Comparison of ENCODE assay signal across 25 cellular contexts in the genomic region with DNA sequence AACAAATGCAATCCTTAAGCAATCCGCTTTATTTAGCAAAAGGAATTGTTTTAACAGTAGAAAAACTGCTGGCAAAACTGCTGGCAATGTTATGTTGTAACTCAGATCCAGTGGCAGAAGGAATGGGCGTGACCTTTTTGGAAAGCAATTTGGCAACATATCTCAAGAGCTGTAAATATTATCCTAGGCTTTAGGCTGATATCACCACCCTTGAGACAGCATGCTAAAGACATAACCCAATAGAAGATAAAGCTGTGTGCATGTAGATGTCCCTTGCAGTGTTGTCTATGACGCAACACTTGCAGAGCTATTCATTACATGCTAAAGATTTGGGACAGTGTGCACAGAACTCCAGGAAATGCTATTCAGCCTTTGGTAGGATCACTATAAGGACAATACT.
DNase-seq lines count a peak whose midpoint lies in the region; ATAC-seq, FAIRE-seq and TF ChIP-seq lines count a peak whose summit lies in the region.
"Had no signal": no experiment of that assay in that cellular context is flagged by ENCODE, and none has a peak within 500 bp of the region (broad histone marks: within the 10 kb centered on the region; RNA-seq: fewer than 3 reads in every experiment).

No MANE protein-coding gene starts in this region.

- intact Hi-C loops in MCF 10A (cut with micrococcal nuclease): no loop called here
- intact Hi-C loops in mammary epithelial cell (cut with micrococcal nuclease): no loop called here
- intact Hi-C loops in CD14-positive monocyte (cut with micrococcal nuclease): no loop called here

- no peaks in the 10 kb centered on the region for H4K20me1 ChIP-seq in mammary epithelial cell (ENCODE audit: insufficient read depth, low read length)

- CTCF ChIA-PET in MCF 10A (lab: Yijun Ruan, JAX): interaction anchor here (0.9 kb wide), 1 partner anchor 179 kb away, joined by 3 read pairs; no protein-coding TSS in a partner anchor
- CTCF ChIA-PET in mammary epithelial cell (lab: Charles Lee; ENCODE audit: low non-redundant PET): no interaction called here

- H3K27me3 Mint-ChIP-seq in MCF 10A (ENCODE audit: insufficient read depth, unreplicated experiment): no peaks in the 10 kb centered on the region
- peaks cover 5 to 6% (median 5%) of the 10 kb centered on the region in 3 donors for H3K27me3 Mint-ChIP-seq in CD14-positive monocyte (ENCODE audit: low read depth in 3 of 3)
- H3K27me3 Mint-ChIP-seq: activated T-cell treated with anti-CD3 and anti-CD28 coated beads, Interleukin-2, amount 50 U/mL, for 24 hours had no signal

- H3K27me3 ChIP-seq in mammary epithelial cell (ENCODE audit: insufficient read depth, low read length): no peaks in the 10 kb centered on the region
- H3K27me3 ChIP-seq in RWPE2 (ENCODE audit: insufficient read depth, poor library complexity, severe bottlenecking): no peaks in the 10 kb centered on the region
- H3K27me3 ChIP-seq in small intestine (ENCODE audit: control insufficient read depth in 2 of 2, insufficient read depth in 2 of 2, low read length in 2 of 2): no peaks in the 10 kb centered on the region
- H3K27me3 ChIP-seq in WERI-Rb-1 (ENCODE audit: insufficient read depth, low read depth, severe bottlenecking): no peaks in the 10 kb centered on the region
- H3K27me3 ChIP-seq: brain microvascular endothelial cell, SJSA1, uterus had no signal

- 53% methylated on average over 3 of the region's 3 CpGs for WGBS in mammary epithelial cell (ENCODE audit: low coverage, missing lambda C conversion rate)
- WGBS in small intestine, 3 donors: 60 to 69% (median 63%) methylated on average over 3 of the region's 3 CpGs

- H3K79me2 ChIP-seq in mammary epithelial cell (ENCODE audit: insufficient read depth, low read length): no peaks in the 10 kb centered on the region

- BruUV-seq in MCF 10A (replicated peaks; lab: Mats Ljungman, UMichigan) (no TSS peak), mammary epithelial cell (replicated peaks; lab: Mats Ljungman, UMichigan) (no TSS peak)

- H3K27ac ChIP-seq in mammary epithelial cell (ENCODE audit: insufficient read depth, low read depth, low read length) (no peak overlapping the region), RWPE2 (ENCODE audit: poor library complexity, severe bottlenecking) (no peak overlapping the region), small intestine (ENCODE audit: low read depth in 1 of 2, low read length in 1 of 2) (no peak overlapping the region), WERI-Rb-1 (no peak overlapping the region)
- H3K27ac ChIP-seq: brain microvascular endothelial cell, SJSA1, skin epidermis, uterus had no signal

- dilution Hi-C loops in mammary epithelial cell (cut with HindIII; ENCODE audit: low sequenced_read_pairs): no loop called here

- FAIRE-seq in small intestine (lab: Jason Lieb, UNC): no peak
- FAIRE-seq: A204.1, GM12892 had no signal

- H3K27ac Mint-ChIP-seq in MCF 10A (ENCODE audit: low read depth, unreplicated experiment) (no peak overlapping the region), CD14-positive monocyte (no peak overlapping the region)
- H3K27ac Mint-ChIP-seq: activated T-cell treated with anti-CD3 and anti-CD28 coated beads, Interleukin-2, amount 50 U/mL, for 24 hours; H9; naive B cell; T-helper 1 cell treated with Interleukin-12 subunit alpha and Interleukin-12 subunit beta and Interleukin-4 antibody, amounts not matched to agents 30 μg/mL and 1 μg/mL, for 36 hours had no signal

- H3K4me3 ChIP-seq in mammary epithelial cell (replicated peaks in 1 of 3; ENCODE audit: insufficient read depth in 1 of 3, low read depth in 2 of 3, low read length in 3 of 3): no peak overlapping the region
- no peak overlapping the region for H3K4me3 ChIP-seq in RWPE2 (ENCODE audit: severe bottlenecking)
- H3K4me3 ChIP-seq in small intestine (ENCODE audit: low read depth in 1 of 2, low read length in 2 of 2): no peak overlapping the region
- H3K4me3 ChIP-seq in WERI-Rb-1 (ENCODE audit: low read depth, low read length): no peak overlapping the region
- H3K4me3 ChIP-seq: SJSA1, skin epidermis, uterus had no signal

- H3K9me3 Mint-ChIP-seq in MCF 10A (ENCODE audit: unreplicated experiment): no peaks in the 10 kb centered on the region
- peaks cover 0 to 5% (median 1%) of the 10 kb centered on the region in 7 donors for H3K9me3 Mint-ChIP-seq in CD14-positive monocyte
- H3K9me3 Mint-ChIP-seq: T-helper 1 cell treated with Interleukin-12 subunit alpha and Interleukin-12 subunit beta and Interleukin-4 antibody, amounts not matched to agents 30 μg/mL and 1 μg/mL, for 36 hours had no signal

- peak; percentile 25; the same call in 2 of the 3 replicates for ATAC-seq in RWPE2 (ENCODE audit: low read depth)
- ATAC-seq: Panc1 had no signal

- peak; percentile 72 for DNase-seq in MCF 10A (ENCODE audit: unreplicated experiment)
- no peak for DNase-seq in mammary epithelial cell
- DNase-seq in RWPE2 (ENCODE audit: low spot score): no peak
- peak; percentile 13 for DNase-seq in fibroblast of the conjunctiva (ENCODE audit: low read depth)
- DNase-seq in small intestine: peak; percentile 4
- DNase-seq in CD14-positive monocyte (ENCODE audit: low spot score): no peak
- DNase-seq in activated CD4-positive, alpha-beta T cell treated with anti-CD3 and anti-CD28 coated beads for 48 hours: no peak
- DNase-seq in WERI-Rb-1: no peak
- DNase-seq: activated CD8-positive, alpha-beta memory T cell treated with anti-CD3 and anti-CD28 coated beads for 24 hours; activated T-cell treated with anti-CD3 and anti-CD28 coated beads, Interleukin-2, amount 50 U/mL, for 24 hours; brain microvascular endothelial cell; C1 segment of cervical spinal cord; effector memory CD4-positive, alpha-beta T cell; H9; naive B cell; NCI-H1105 treated with DMSO at 0.1 percent for 48 hours; NCI-H526; nucleus accumbens; uterus had no signal

- H3K4me1 Mint-ChIP-seq in MCF 10A (ENCODE audit: insufficient read depth, unreplicated experiment): peaks cover 14% of the 10 kb centered on the region
- no peaks in the 10 kb centered on the region for H3K4me1 Mint-ChIP-seq in CD14-positive monocyte
- H3K4me1 Mint-ChIP-seq: H9, naive B cell had no signal

- H2AFZ ChIP-seq in mammary epithelial cell (ENCODE audit: low read depth, low read length): no peak overlapping the region

- no peaks in the 10 kb centered on the region for H3K4me1 ChIP-seq in mammary epithelial cell (ENCODE audit: insufficient read depth, low read length)
- no peaks in the 10 kb centered on the region for H3K4me1 ChIP-seq in RWPE2 (ENCODE audit: insufficient read depth, poor library complexity, severe bottlenecking)
- H3K4me1 ChIP-seq in small intestine (ENCODE audit: control insufficient read depth in 2 of 2, insufficient read depth in 1 of 2, low read depth in 1 of 2, low read length in 1 of 2): no peaks in the 10 kb centered on the region
- H3K4me1 ChIP-seq: uterus had no signal

- POLR2A ChIA-PET in MCF 10A (lab: Yijun Ruan, JAX): interaction anchor here (0.6 to 1.5 kb wide), 6 partner anchors 18 to 515 kb away, joined by 3 read pairs; no protein-coding TSS in a partner anchor

- no peaks in the 10 kb centered on the region for H3K9me3 ChIP-seq in mammary epithelial cell (replicated peaks; ENCODE audit: insufficient read depth, low read length)
- H3K9me3 ChIP-seq in RWPE2 (ENCODE audit: severe bottlenecking): no peaks in the 10 kb centered on the region
- peaks cover 2% of the 10 kb centered on the region for H3K9me3 ChIP-seq in small intestine (ENCODE audit: control insufficient read depth, low read depth)
- no peaks in the 10 kb centered on the region for H3K9me3 ChIP-seq in WERI-Rb-1 (ENCODE audit: severe bottlenecking)
- H3K9me3 ChIP-seq: SJSA1, uterus had no signal

- in situ Hi-C loops in mammary epithelial cell (cut with MboI; ENCODE audit: low sequenced_read_pairs in 2 of 2): no loop called here

- H3K4me2 ChIP-seq in mammary epithelial cell (ENCODE audit: insufficient read depth, low read depth, low read length): no peak overlapping the region

- no peak overlapping the region for H3K4me3 Mint-ChIP-seq in MCF 10A (ENCODE audit: unreplicated experiment)
- no peak overlapping the region for H3K4me3 Mint-ChIP-seq in CD14-positive monocyte
- H3K4me3 Mint-ChIP-seq: activated T-cell treated with anti-CD3 and anti-CD28 coated beads, Interleukin-2, amount 50 U/mL, for 24 hours; H9; naive B cell; T-helper 1 cell treated with Interleukin-12 subunit alpha and Interleukin-12 subunit beta and Interleukin-4 antibody, amounts not matched to agents 30 μg/mL and 1 μg/mL, for 36 hours had no signal

- no peak for TF ChIP-seq CTCF in MCF 10A (IDR thresholded peaks at IDR 0.05; ENCODE audit: unreplicated experiment)
- no peak for TF ChIP-seq CTCF in mammary epithelial cell (conservative IDR thresholded peaks at IDR 0.05 in 1 of 2, IDR thresholded peaks at IDR 0.05 in 1 of 2; ENCODE audit: extremely low read depth in 1 of 2, insufficient read depth in 1 of 2, low read depth in 1 of 2, low read length in 2 of 2)
- TF ChIP-seq CTCF in RWPE2 (IDR thresholded peaks at IDR 0.05; ENCODE audit: poor library complexity, severe bottlenecking): no peak
- no peak for TF ChIP-seq CTCF in CD14-positive monocyte (IDR thresholded peaks at IDR 0.05)
- no peak for TF ChIP-seq CTCF in WERI-Rb-1 (IDR thresholded peaks at IDR 0.05; ENCODE audit: low read depth, low read length)

- H3K9ac ChIP-seq in mammary epithelial cell (ENCODE audit: insufficient read depth, low read length): no peak overlapping the region

- no peaks in the 10 kb centered on the region for H3K36me3 Mint-ChIP-seq in MCF 10A (ENCODE audit: insufficient read depth, unreplicated experiment)
- no peaks in the 10 kb centered on the region for H3K36me3 Mint-ChIP-seq in CD14-positive monocyte
- H3K36me3 Mint-ChIP-seq: naive B cell had no signal

- H3K36me3 ChIP-seq in mammary epithelial cell (ENCODE audit: insufficient read depth, low read length): no peaks in the 10 kb centered on the region
- no peaks in the 10 kb centered on the region for H3K36me3 ChIP-seq in RWPE2 (ENCODE audit: low read depth)
- no peaks in the 10 kb centered on the region for H3K36me3 ChIP-seq in small intestine (ENCODE audit: control insufficient read depth in 2 of 2, insufficient read depth in 2 of 2, low read length in 2 of 2)
- no peaks in the 10 kb centered on the region for H3K36me3 ChIP-seq in WERI-Rb-1
- H3K36me3 ChIP-seq: brain microvascular endothelial cell, SJSA1, uterus had no signal

Comparison
In these comparisons a context has a peak if more than half of its experiments do, and no peak if none do; other contexts are left out.
1. DNase-seq: peak in MCF 10A (single experiment), fibroblast of the conjunctiva (single experiment) and small intestine (single experiment); none in mammary epithelial cell (single experiment), RWPE2 (single experiment), CD14-positive monocyte (single experiment), activated CD4-positive, alpha-beta T cell treated with anti-CD3 and anti-CD28 coated beads for 48 hours (single experiment) and WERI-Rb-1 (single experiment).